21 cellular contexts compared by ENCODE assay signal in the genomic region with DNA sequence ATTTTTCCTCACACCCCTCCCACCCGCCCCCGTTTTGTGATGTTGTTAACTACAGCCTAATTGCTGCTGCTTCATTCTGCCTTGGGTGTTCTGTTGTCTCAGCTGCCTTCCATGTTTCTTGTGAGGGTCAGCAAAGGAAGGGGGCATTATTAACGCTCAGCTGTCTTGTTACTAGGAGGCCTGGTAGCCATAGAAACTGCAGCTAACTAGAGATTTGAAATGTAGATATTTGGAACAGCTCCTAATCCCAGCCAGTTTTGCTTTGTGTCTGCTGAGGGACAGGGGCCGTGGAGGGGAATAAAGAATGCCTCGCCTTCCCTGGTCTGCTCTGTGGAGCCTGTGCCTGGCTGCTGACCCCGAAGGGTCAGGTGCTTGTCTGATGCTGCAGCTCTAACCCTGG. TPM values are rescaled to one million over a fixed set of nuclear protein-coding genes. Genes with fewer than 3 reads are reported as not detected.
DNase-seq lines count a peak whose midpoint lies in the region; ATAC-seq and TF ChIP-seq lines count a peak whose summit lies in the region.
"Had no signal": no experiment of that assay in that cellular context is flagged by ENCODE, and none has a peak within 500 bp of the region (broad histone marks: within the 10 kb centered on the region; RNA-seq: fewer than 3 reads in every experiment).

No MANE protein-coding gene starts in this region.

- H3K4me3 ChIP-seq in dorsolateral prefrontal cortex: peak overlapping the region in 4 of 59 donors; percentile 5 to 27 (median 17)
- H3K4me3 ChIP-seq: breast epithelium, lung, skin epidermis had no signal

- H3K27ac ChIP-seq in dorsolateral prefrontal cortex: peak overlapping the region in 47 of 59 donors; percentile 1 to 84 (median 62)
- H3K27ac ChIP-seq: 22Rv1, C4-2B, skin epidermis, WERI-Rb-1 had no signal

- intact Hi-C loops in dorsolateral prefrontal cortex (cut with DNase I) (no loop called here), sciatic nerve (cut with DNase I) (no loop called here)

- TF ChIP-seq CTCF in dorsolateral prefrontal cortex (IDR thresholded peaks at IDR 0.05 in 54 of 56, conservative IDR thresholded peaks at IDR 0.05 in 2 of 56; ENCODE audit: low read depth in 1 of 56, partially characterized antibody in 56 of 56): no peak

- no peaks in the 10 kb centered on the region for H3K27me3 ChIP-seq in dorsolateral prefrontal cortex
- H3K27me3 ChIP-seq: breast epithelium had no signal

- DNase-seq in DMS 273 (lab: John Stamatoyannopoulos, UW; ENCODE audit: unreplicated experiment) (peak; percentile 19), DMS 273 treated with DMSO at 0.1 percent for 48 hours (lab: John Stamatoyannopoulos, UW) (no peak), NCI-H748 treated with DMSO at 0.1 percent for 48 hours (lab: John Stamatoyannopoulos, UW) (peak; percentile 82), dorsolateral prefrontal cortex (no peak), sciatic nerve (ENCODE audit: low spot score) (no peak), superior temporal gyrus (ENCODE audit: extremely low spot score) (no peak)
- DNase-seq: activated naive CD4-positive, alpha-beta T cell; effector memory CD4-positive, alpha-beta T cell; GOT3; stimulated activated naive CD4-positive, alpha-beta T cell treated with Interleukin-2 at 50 U/mL for 16 hours; T-cell; WERI-Rb-1 had no signal

- ATAC-seq in sciatic nerve: peak; percentile 29
- no peak for ATAC-seq in HG03520 (IDR thresholded peaks at IDR 0.05; ENCODE audit: unreplicated experiment)
- no peak for ATAC-seq in GM21367 (IDR thresholded peaks at IDR 0.05; ENCODE audit: unreplicated experiment)
- ATAC-seq: HepG2, Panc1, T-cell had no signal

RNA-seq across cellular contexts. Expression of a gene that starts 18.3 kb away (rescaled TPM):
- total RNA-seq in dorsolateral prefrontal cortex (10 to 100 TPM; 11.8 to 29.9 (median 22.5) TPM), sciatic nerve (16.0 TPM)

Comparison
In these comparisons a context has a peak if more than half of its experiments do, and no peak if none do; other contexts are left out.
1. DNase-seq: peak in DMS 273 (single experiment) and NCI-H748 treated with DMSO at 0.1 percent for 48 hours (single experiment); none in DMS 273 treated with DMSO at 0.1 percent for 48 hours (single experiment), dorsolateral prefrontal cortex (0 of 10), sciatic nerve (single experiment) and superior temporal gyrus (single experiment).